33 cellular contexts compared by ENCODE assay signal in the genomic region with DNA sequence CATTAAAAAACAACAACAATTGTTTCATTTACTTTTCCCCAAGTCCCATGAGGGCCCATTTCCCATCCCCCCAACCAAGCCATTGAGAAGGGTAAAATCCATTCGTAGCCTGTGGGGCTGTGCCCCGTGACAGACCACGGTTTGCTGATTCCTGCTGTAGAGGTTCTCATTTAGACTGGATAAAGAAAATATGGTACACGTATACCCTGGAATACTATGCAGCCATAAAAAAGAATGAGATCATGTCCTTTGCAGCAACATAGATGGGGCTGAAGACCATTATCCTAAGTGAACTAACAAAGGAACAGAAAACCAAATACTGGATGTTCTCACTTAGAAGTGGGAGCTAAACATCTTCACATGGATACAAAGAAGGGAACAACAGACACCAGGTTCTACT.
"Had no signal": no experiment of that assay in that cellular context is flagged by ENCODE, and none has a peak within 500 bp of the region (broad histone marks: within the 10 kb centered on the region; RNA-seq: fewer than 3 reads in every experiment).

No MANE protein-coding gene starts in this region.

- H3K36me3 ChIP-seq: adrenal gland, brain microvascular endothelial cell, breast epithelium had no signal

- DNase-seq: activated B cell treated with CpG ODN at 0.5 μM for 24 hours; activated CD4-positive, alpha-beta memory T cell treated with anti-CD3 and anti-CD28 coated beads for 36 hours; activated CD4-positive, alpha-beta T cell treated with anti-CD3 and anti-CD28 coated beads for 4 hours; activated CD4-positive, alpha-beta T cell treated with anti-CD3 and anti-CD28 coated beads, Interleukin-2, amount 10 ng/mL, durations not matched to agents 24 days and 14 days; activated CD4-positive, alpha-beta T cell treated with anti-CD3 and anti-CD28 coated beads, Interleukin-2, amount 50 U/mL, for 1 hour; activated CD4-positive, alpha-beta T cell treated with anti-CD3 and anti-CD28 coated beads, Interleukin-2, amount 50 U/mL, for 4 hours; activated CD4-positive, CD25-positive, alpha-beta regulatory T cell treated with anti-CD3 and anti-CD28 coated beads, Interleukin-2, amount 50 U/mL, for 72 hours; activated CD8-positive, alpha-beta memory T cell treated with anti-CD3 and anti-CD28 coated beads, Interleukin-2, amount 50 U/mL, for 4 hours; activated CD8-positive, alpha-beta T cell treated with anti-CD3 and anti-CD28 coated beads for 36 hours; activated gamma-delta T cell treated with Interleukin-2 at 50 U/mL for 16 hours; activated naive CD4-positive, alpha-beta T cell; activated naive CD4-positive, alpha-beta T cell treated with anti-CD3 and anti-CD28 coated beads for 36 hours; activated naive CD4-positive, alpha-beta T cell treated with anti-CD3 and anti-CD28 coated beads, Interleukin-2, amount 50 U/mL, for 16 hours; activated naive CD8-positive, alpha-beta T cell treated with anti-CD3 and anti-CD28 coated beads for 36 hours; activated T-cell treated with anti-CD3 and anti-CD28 coated beads for 4 hours; activated T-cell treated with anti-CD3 and anti-CD28 coated beads, Interleukin-2, amount 50 U/mL, for 1 hour; activated T-cell treated with anti-CD3 and anti-CD28 coated beads, Interleukin-2, amount 50 U/mL, for 4 hours; activated T-cell treated with anti-CD3 and anti-CD28 coated beads, Interleukin-2, amount 50 U/mL, for 72 hours; amniotic stem cell; aorta; body of pancreas; brain microvascular endothelial cell; caudate nucleus; cerebellar nuclear complex; T-helper 1 cell; T-helper 2 cell; T-helper 9 cell had no signal

- H3K9me3 ChIP-seq: adrenal gland, body of pancreas, breast epithelium had no signal

- H3K27me3 ChIP-seq: adrenal gland, body of pancreas, brain microvascular endothelial cell, breast epithelium had no signal

- ATAC-seq: activated CD8-positive, alpha-beta T cell treated with anti-CD3 and anti-CD28 coated beads for 36 hours; activated naive CD4-positive, alpha-beta T cell treated with anti-CD3 and anti-CD28 coated beads, Interleukin-2, amount 50 U/mL, for 72 hours; activated T-cell treated with anti-CD3 and anti-CD28 coated beads, Interleukin-2, amount 50 U/mL, for 4 hours; activated T-cell treated with anti-CD3 and anti-CD28 coated beads, Interleukin-2, amount 50 U/mL, for 72 hours; activated T-helper 17 cell treated with anti-CD3 and anti-CD28 coated beads, Interleukin-2, amount 50 U/mL, for 72 hours; body of pancreas had no signal

- FAIRE-seq: astrocyte, TTC549 had no signal

- H3K4me3 ChIP-seq: adrenal gland, body of pancreas, breast epithelium had no signal

- H3K27ac ChIP-seq: adrenal gland, body of pancreas, brain microvascular endothelial cell, breast epithelium had no signal

- H3K4me1 ChIP-seq: adrenal gland, body of pancreas, breast epithelium had no signal
